In genomic region chr11:9019861-9020260, GRCh38 we compare ENCODE assay signal across 35 cellular contexts. TPM values are rescaled to one million over a fixed set of nuclear protein-coding genes. Genes with fewer than 3 reads are reported as not detected.
"Had no signal": no experiment of that assay in that cellular context is flagged by ENCODE, and none has a peak within 500 bp of the region (broad histone marks: within the 10 kb centered on the region; RNA-seq: fewer than 3 reads in every experiment).

No MANE protein-coding gene starts in this region.

- H3K4me3 ChIP-seq: ascending aorta, cardiac muscle cell had no signal

- H3K36me3 Mint-ChIP-seq: activated CD4-positive, alpha-beta memory T cell treated with anti-CD3 and anti-CD28 coated beads for 36 hours; activated naive CD4-positive, alpha-beta T cell treated with anti-CD3 and anti-CD28 coated beads, Interleukin-2, amount 10 ng/mL, durations not matched to agents 7 days and 5 days; activated naive CD4-positive, alpha-beta T cell treated with anti-CD3 and anti-CD28 coated beads, Interleukin-2, amount 50 U/mL, for 24 hours; activated naive CD8-positive, alpha-beta T cell; activated naive CD8-positive, alpha-beta T cell treated with anti-CD3 and anti-CD28 coated beads, Interleukin-2, amount 10 ng/mL, durations not matched to agents 7 days and 5 days; brain had no signal

- H3K27me3 ChIP-seq: ascending aorta, cardiac muscle cell had no signal

- H3K9me3 Mint-ChIP-seq: activated B cell treated with CpG ODN at 0.5 μM for 24 hours; activated CD4-positive, alpha-beta memory T cell treated with anti-CD3 and anti-CD28 coated beads for 36 hours; activated CD4-positive, alpha-beta T cell treated with anti-CD3 and anti-CD28 coated beads, Interleukin-2, amount 10 ng/mL, durations not matched to agents 24 days and 14 days; activated naive CD4-positive, alpha-beta T cell treated with anti-CD3 and anti-CD28 coated beads, Interleukin-2, amount 10 ng/mL, durations not matched to agents 7 days and 5 days; activated naive CD4-positive, alpha-beta T cell treated with anti-CD3 and anti-CD28 coated beads, Interleukin-2, amount 50 U/mL, for 24 hours; activated naive CD8-positive, alpha-beta T cell treated with anti-CD3 and anti-CD28 coated beads, Interleukin-2, amount 10 ng/mL, durations not matched to agents 7 days and 5 days; activated naive CD8-positive, alpha-beta T cell treated with anti-CD3 and anti-CD28 coated beads, Interleukin-2, amount 50 U/mL, for 24 hours; activated T-cell treated with anti-CD3 and anti-CD28 coated beads, Interleukin-2, amount 50 U/mL, for 24 hours; activated T-helper 2 cell treated with anti-CD3 and anti-CD28 coated beads, Interferon-gamma antibody, Interleukin-2, Interleukin-4, amounts not matched to agents 10 μg/mL and 5 μg/mL and 100 μg/mL, durations not matched to agents 14 hours and 24 hours and 36 hours; brain; central memory CD8-positive, alpha-beta T cell; T-helper 1 cell treated with Interleukin-12 subunit alpha and Interleukin-12 subunit beta and Interleukin-4 antibody, amounts not matched to agents 30 μg/mL and 1 μg/mL, for 36 hours; T-helper 2 cell treated with Interferon-gamma antibody and Interleukin-4, amounts not matched to agents 5 μg/mL and 100 μg/mL, for 36 hours had no signal

- DNase-seq: activated B cell treated with CpG ODN at 0.5 μM for 24 hours; activated CD4-positive, alpha-beta memory T cell treated with anti-CD3 and anti-CD28 coated beads for 36 hours; activated CD4-positive, alpha-beta T cell treated with anti-CD3 and anti-CD28 coated beads for 4 hours; activated CD4-positive, alpha-beta T cell treated with anti-CD3 and anti-CD28 coated beads, Interleukin-2, amount 10 ng/mL, durations not matched to agents 24 days and 14 days; activated CD4-positive, alpha-beta T cell treated with anti-CD3 and anti-CD28 coated beads, Interleukin-2, amount 50 U/mL, for 1 hour; activated CD4-positive, alpha-beta T cell treated with anti-CD3 and anti-CD28 coated beads, Interleukin-2, amount 50 U/mL, for 4 hours; activated CD4-positive, CD25-positive, alpha-beta regulatory T cell treated with anti-CD3 and anti-CD28 coated beads, Interleukin-2, amount 50 U/mL, for 72 hours; activated CD8-positive, alpha-beta memory T cell treated with anti-CD3 and anti-CD28 coated beads, Interleukin-2, amount 50 U/mL, for 48 hours; activated CD8-positive, alpha-beta T cell treated with anti-CD3 and anti-CD28 coated beads, Interleukin-2, amount 10 ng/mL, durations not matched to agents 7 days and 5 days; activated effector memory CD4-positive, alpha-beta T cell treated with Interleukin-2 at 50 U/mL for 16 hours; activated gamma-delta T cell; activated naive CD4-positive, alpha-beta T cell treated with anti-CD3 and anti-CD28 coated beads, Interleukin-2, amount 10 ng/mL, durations not matched to agents 7 days and 5 days; activated naive CD4-positive, alpha-beta T cell treated with Interleukin-2 at 50 U/mL for 16 hours; activated naive CD8-positive, alpha-beta T cell treated with anti-CD3 and anti-CD28 coated beads, Interleukin-2, amount 10 ng/mL, durations not matched to agents 7 days and 5 days; activated naive CD8-positive, alpha-beta T cell treated with anti-CD3 and anti-CD28 coated beads, Interleukin-2, amount 50 U/mL, for 24 hours; activated T-cell treated with anti-CD3 and anti-CD28 coated beads, Interleukin-2, amount 50 U/mL, for 24 hours; activated T-cell treated with anti-CD3 and anti-CD28 coated beads, Interleukin-2, amount 50 U/mL, for 48 hours; amygdala; anterior cingulate cortex; caudate nucleus; cerebellar nuclear complex; SW 1271; T-helper 1 cell; T-helper 2 cell; T-helper 9 cell had no signal

- H3K27ac Mint-ChIP-seq: activated B cell treated with CpG ODN at 0.5 μM for 24 hours; activated CD4-positive, alpha-beta memory T cell treated with anti-CD3 and anti-CD28 coated beads for 36 hours; activated CD4-positive, alpha-beta T cell treated with anti-CD3 and anti-CD28 coated beads, Interleukin-2, amount 10 ng/mL, durations not matched to agents 24 days and 14 days; activated CD8-positive, alpha-beta T cell treated with anti-CD3 and anti-CD28 coated beads, Interleukin-2, amount 10 ng/mL, durations not matched to agents 7 days and 5 days; activated naive CD4-positive, alpha-beta T cell treated with anti-CD3 and anti-CD28 coated beads, Interleukin-2, amount 10 ng/mL, durations not matched to agents 7 days and 5 days; activated naive CD4-positive, alpha-beta T cell treated with anti-CD3 and anti-CD28 coated beads, Interleukin-2, amount 50 U/mL, for 24 hours; activated naive CD8-positive, alpha-beta T cell; activated naive CD8-positive, alpha-beta T cell treated with anti-CD3 and anti-CD28 coated beads, Interleukin-2, amount 10 ng/mL, durations not matched to agents 7 days and 5 days; activated naive CD8-positive, alpha-beta T cell treated with anti-CD3 and anti-CD28 coated beads, Interleukin-2, amount 50 U/mL, for 24 hours; activated T-cell treated with anti-CD3 and anti-CD28 coated beads, Interleukin-2, amount 50 U/mL, for 24 hours; activated T-helper 2 cell treated with anti-CD3 and anti-CD28 coated beads, Interferon-gamma antibody, Interleukin-2, Interleukin-4, amounts not matched to agents 10 μg/mL and 5 μg/mL and 100 μg/mL, durations not matched to agents 14 hours and 24 hours and 36 hours; brain; T-helper 1 cell treated with Interleukin-12 subunit alpha and Interleukin-12 subunit beta and Interleukin-4 antibody, amounts not matched to agents 30 μg/mL and 1 μg/mL, for 36 hours; T-helper 2 cell treated with Interferon-gamma antibody and Interleukin-4, amounts not matched to agents 5 μg/mL and 100 μg/mL, for 36 hours had no signal

- H3K36me3 ChIP-seq: ascending aorta, cardiac muscle cell had no signal

- H3K4me1 ChIP-seq: ascending aorta had no signal

- H3K4me1 Mint-ChIP-seq: activated B cell treated with CpG ODN at 0.5 μM for 24 hours had no signal

- H3K27me3 Mint-ChIP-seq: activated B cell treated with CpG ODN at 0.5 μM for 24 hours; activated naive CD4-positive, alpha-beta T cell treated with anti-CD3 and anti-CD28 coated beads, Interleukin-2, amount 50 U/mL, for 24 hours; activated naive CD8-positive, alpha-beta T cell had no signal

- H3K9me3 ChIP-seq: ascending aorta had no signal

- H3K4me3 Mint-ChIP-seq: activated B cell treated with CpG ODN at 0.5 μM for 24 hours; activated CD4-positive, alpha-beta memory T cell treated with anti-CD3 and anti-CD28 coated beads for 36 hours; activated CD4-positive, alpha-beta T cell treated with anti-CD3 and anti-CD28 coated beads, Interleukin-2, amount 10 ng/mL, durations not matched to agents 24 days and 14 days; activated CD8-positive, alpha-beta T cell treated with anti-CD3 and anti-CD28 coated beads, Interleukin-2, amount 10 ng/mL, durations not matched to agents 7 days and 5 days; activated naive CD4-positive, alpha-beta T cell treated with anti-CD3 and anti-CD28 coated beads, Interleukin-2, amount 10 ng/mL, durations not matched to agents 7 days and 5 days; activated naive CD4-positive, alpha-beta T cell treated with anti-CD3 and anti-CD28 coated beads, Interleukin-2, amount 50 U/mL, for 24 hours; activated naive CD8-positive, alpha-beta T cell; activated naive CD8-positive, alpha-beta T cell treated with anti-CD3 and anti-CD28 coated beads, Interleukin-2, amount 10 ng/mL, durations not matched to agents 7 days and 5 days; activated naive CD8-positive, alpha-beta T cell treated with anti-CD3 and anti-CD28 coated beads, Interleukin-2, amount 50 U/mL, for 24 hours; activated T-cell treated with anti-CD3 and anti-CD28 coated beads, Interleukin-2, amount 50 U/mL, for 24 hours; brain; central memory CD8-positive, alpha-beta T cell; T-helper 1 cell treated with Interleukin-12 subunit alpha and Interleukin-12 subunit beta and Interleukin-4 antibody, amounts not matched to agents 30 μg/mL and 1 μg/mL, for 36 hours; T-helper 2 cell treated with Interferon-gamma antibody and Interleukin-4, amounts not matched to agents 5 μg/mL and 100 μg/mL, for 36 hours had no signal

- H3K27ac ChIP-seq: ascending aorta, cardiac muscle cell, VCaP had no signal

RNA-seq across cellular contexts. Expression of gene NRIP3, which starts 16.1 kb away (rescaled TPM):
- total RNA-seq: activated B cell treated with CpG ODN at 0.5 μM for 24 hours had no signal
